In the genomic region with DNA sequence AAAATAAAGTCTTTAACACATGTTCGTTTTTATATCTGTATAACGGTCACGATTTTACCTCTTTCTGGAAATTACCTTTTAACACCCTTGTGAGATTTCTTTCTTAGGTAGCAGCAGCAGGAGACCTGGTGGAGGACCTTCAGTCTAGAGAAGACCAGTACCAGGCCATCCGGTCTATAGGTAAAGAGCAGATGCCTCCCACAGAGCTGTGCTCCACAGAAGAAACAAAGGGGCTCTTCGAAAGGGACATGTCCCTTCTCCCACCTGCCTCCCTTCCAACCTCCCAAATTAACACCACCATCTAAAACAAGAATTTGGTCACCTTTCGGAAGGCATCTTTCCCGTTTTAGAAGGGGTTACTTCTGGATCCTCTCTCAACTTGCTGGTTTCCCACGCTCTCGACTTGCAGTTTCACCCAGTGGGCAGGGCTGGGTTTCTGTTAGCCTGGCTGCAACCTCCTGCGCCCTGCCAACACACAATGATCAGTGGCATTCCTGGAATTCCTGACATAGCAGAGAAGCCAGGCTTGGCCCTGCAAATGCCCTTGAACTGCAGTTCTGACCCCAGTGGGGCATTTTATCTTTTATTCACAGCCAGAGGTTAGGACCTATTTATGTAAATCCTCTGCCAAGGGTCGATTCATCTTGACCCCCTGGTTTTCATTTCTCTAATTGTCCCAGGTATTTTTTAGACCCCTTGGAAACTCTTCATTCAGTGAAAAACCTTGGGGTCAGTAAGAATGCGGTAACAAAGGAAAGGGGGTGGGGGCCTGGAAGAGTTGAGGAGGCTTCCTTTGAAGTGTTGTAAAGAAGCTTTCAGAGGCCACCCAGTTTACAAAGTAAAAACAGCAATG, we compare ENCODE assay signal across 1 cellular context.
TF ChIP-seq lines count a peak whose summit lies in the region.

No MANE protein-coding gene starts in this region.

TF ChIP-seq in SK-N-SH, 30 proteins besides CTCF, POLR2A, EP300 and RAD21 (continued from another document):
- TF ChIP-seq, protein P1, sequence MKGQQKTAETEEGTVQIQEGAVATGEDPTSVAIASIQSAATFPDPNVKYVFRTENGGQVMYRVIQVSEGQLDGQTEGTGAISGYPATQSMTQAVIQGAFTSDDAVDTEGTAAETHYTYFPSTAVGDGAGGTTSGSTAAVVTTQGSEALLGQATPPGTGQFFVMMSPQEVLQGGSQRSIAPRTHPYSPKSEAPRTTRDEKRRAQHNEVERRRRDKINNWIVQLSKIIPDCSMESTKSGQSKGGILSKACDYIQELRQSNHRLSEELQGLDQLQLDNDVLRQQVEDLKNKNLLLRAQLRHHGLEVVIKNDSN (IDR thresholded peaks at IDR 0.05; ENCODE audit: borderline replicate concordance, low read depth), result no peak
- TF ChIP-seq RXRA (IDR thresholded peaks at IDR 0.05; ENCODE audit: borderline replicate concordance, low read depth) (peak; percentile 94), EZH2phosphoT487 (IDR thresholded peaks at IDR 0.05; ENCODE audit: borderline replicate concordance, low read depth) (no peak), MXI1 (IDR thresholded peaks at IDR 0.05; ENCODE audit: low read depth, low read length) (no peak), RFX5 (IDR thresholded peaks at IDR 0.05; ENCODE audit: low read length) (no peak), MAX (IDR thresholded peaks at IDR 0.05; ENCODE audit: low read depth) (no peak)
- TF ChIP-seq, protein P2, sequence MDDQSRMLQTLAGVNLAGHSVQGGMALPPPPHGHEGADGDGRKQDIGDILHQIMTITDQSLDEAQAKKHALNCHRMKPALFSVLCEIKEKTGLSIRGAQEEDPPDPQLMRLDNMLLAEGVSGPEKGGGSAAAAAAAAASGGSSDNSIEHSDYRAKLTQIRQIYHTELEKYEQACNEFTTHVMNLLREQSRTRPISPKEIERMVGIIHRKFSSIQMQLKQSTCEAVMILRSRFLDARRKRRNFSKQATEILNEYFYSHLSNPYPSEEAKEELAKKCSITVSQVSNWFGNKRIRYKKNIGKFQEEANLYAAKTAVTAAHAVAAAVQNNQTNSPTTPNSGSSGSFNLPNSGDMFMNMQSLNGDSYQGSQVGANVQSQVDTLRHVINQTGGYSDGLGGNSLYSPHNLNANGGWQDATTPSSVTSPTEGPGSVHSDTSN (IDR thresholded peaks at IDR 0.05), result peak; percentile 59; the same call in 1 of the 2 replicates
